Comparison of ENCODE assay signal across 21 cellular contexts in the genomic region with DNA sequence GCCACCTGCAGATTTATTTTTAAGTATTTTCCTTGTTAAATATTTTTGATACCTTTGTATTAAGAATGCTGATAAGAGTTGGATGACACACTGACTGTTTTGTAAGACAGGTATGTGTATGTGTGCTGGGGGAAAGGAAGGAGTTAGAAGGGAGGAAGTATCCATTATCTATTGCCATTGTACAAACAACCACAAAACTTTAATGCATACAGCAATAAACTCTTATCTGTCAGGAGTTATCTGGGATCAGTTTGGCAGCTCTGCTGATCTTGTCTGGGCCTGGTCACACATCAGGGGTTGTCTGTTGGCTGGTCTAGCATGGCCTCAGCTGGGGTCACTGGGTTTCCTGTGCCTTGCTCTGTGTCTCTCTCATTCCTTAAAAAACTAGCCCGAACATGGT.
DNase-seq lines count a peak whose midpoint lies in the region; ATAC-seq, FAIRE-seq and TF ChIP-seq lines count a peak whose summit lies in the region.
"Had no signal": no experiment of that assay in that cellular context is flagged by ENCODE, and none has a peak within 500 bp of the region (broad histone marks: within the 10 kb centered on the region; RNA-seq: fewer than 3 reads in every experiment).

No MANE protein-coding gene starts in this region.

- no peak overlapping the region for H3K4me2 ChIP-seq in SK-N-SH
- H3K4me2 ChIP-seq: BLaER1 treated with 17β-estradiol and CSF1 and Interleukin-3, amounts not matched to agents 10 nM and 100 nM; KMS-11 had no signal

- TF ChIP-seq CTCF in SK-N-SH (IDR thresholded peaks at IDR 0.05) (no peak), bronchial epithelial cell (IDR thresholded peaks at IDR 0.05; ENCODE audit: insufficient read depth, low read length, severe bottlenecking) (no peak)

- H4K20me1 ChIP-seq in SK-N-SH (ENCODE audit: insufficient read depth) = no peaks in the 10 kb centered on the region
- H4K20me1 ChIP-seq: BLaER1 treated with 17β-estradiol and CSF1 and Interleukin-3, amounts not matched to agents 10 nM and 100 nM had no signal

- intact Hi-C loops in left colon (cut with DNase I, micrococcal nuclease) = no loop called here

- H3K36me3 ChIP-seq in SK-N-SH (replicated peaks in 1 of 2; ENCODE audit: control insufficient read depth in 1 of 2, insufficient read depth in 2 of 2, low read length in 1 of 2) (no peaks in the 10 kb centered on the region), bronchial epithelial cell (ENCODE audit: control insufficient read depth, insufficient read depth, low read length) (no peaks in the 10 kb centered on the region)
- H3K36me3 ChIP-seq: BLaER1 treated with 17β-estradiol and CSF1 and Interleukin-3, amounts not matched to agents 10 nM and 100 nM; HAP-1 had no signal

- no peak for FAIRE-seq in bronchial epithelial cell (lab: Jason Lieb, UNC)
- FAIRE-seq: G401.6, GM18507 had no signal

- CTCF ChIA-PET in SK-N-SH (lab: Yijun Ruan, JAX) = interaction anchor here (2.6 kb wide), 1 partner anchor 263 kb away, joined by 10 read pairs; no protein-coding TSS in a partner anchor

- H3K9ac ChIP-seq in SK-N-SH = no peak overlapping the region
- H3K9ac ChIP-seq: BLaER1 treated with 17β-estradiol and CSF1 and Interleukin-3, amounts not matched to agents 10 nM and 100 nM; GM23248; KMS-11 had no signal

- H2AFZ ChIP-seq in SK-N-SH (ENCODE audit: low read depth) = no peak overlapping the region
- H2AFZ ChIP-seq: GM23248 had no signal

- TF ChIP-seq EP300 in SK-N-SH (IDR thresholded peaks at IDR 0.05; ENCODE audit: borderline replicate concordance in 1 of 2, low read depth in 1 of 2, low read length in 1 of 2) = peak in 1 of 2 experiments; percentile 83; a peak in 2 of 4 replicates

- H3K27me3 ChIP-seq in SK-N-SH (ENCODE audit: insufficient read depth) (no peaks in the 10 kb centered on the region), bronchial epithelial cell (ENCODE audit: control insufficient read depth, insufficient read depth, low read length) (no peaks in the 10 kb centered on the region)
- H3K27me3 ChIP-seq: BLaER1 treated with 17β-estradiol and CSF1 and Interleukin-3, amounts not matched to agents 10 nM and 100 nM had no signal

- H3F3A ChIP-seq in SK-N-SH (replicated peaks; ENCODE audit: insufficient read depth) = peaks cover 5% of the 10 kb centered on the region

- H3K27ac ChIP-seq in SK-N-SH (ENCODE audit: low read depth in 2 of 2, low read length in 1 of 2) = peak overlapping the region in 1 of 2 experiments; percentile 100; a peak in 2 of 4 replicates
- H3K27ac ChIP-seq: 22Rv1; BLaER1 treated with 17β-estradiol and CSF1 and Interleukin-3, amounts not matched to agents 10 nM and 100 nM; GM23248; KMS-11 had no signal

- H3K79me2 ChIP-seq in SK-N-SH (ENCODE audit: insufficient read depth) = no peaks in the 10 kb centered on the region

- H3K9me3 ChIP-seq in SK-N-SH = no peaks in the 10 kb centered on the region
- H3K9me3 ChIP-seq: HAP-1 had no signal

- 83% methylated on average over 1 of the region's 1 CpG for WGBS in SK-N-SH (ENCODE audit: low lambda C conversion rate)

- DNase-seq in SK-N-SH (no peak), bronchial epithelial cell (ENCODE audit: low read depth) (peak; percentile 17), left colon (no peak), A172 (ENCODE audit: low spot score) (no peak), NCI-H526 (lab: John Stamatoyannopoulos, UW) (no peak)
- no peak for DNase-seq in stimulated activated CD4-positive, alpha-beta T cell treated with anti-CD3 and anti-CD28 coated beads, Interleukin-4, amount 100 ng/mL, for 24 hours
- DNase-seq: CD8-positive, alpha-beta T cell; GM23248; NCI-H1417 treated with DMSO at 0.1 percent for 48 hours; NCI-H187; NCI-H748 treated with DMSO at 0.1 percent for 48 hours; NK-92 treated with Interleukin-12 subunit alpha and Interleukin-12 subunit beta, amount 100 ng/mL, for 24 hours had no signal

- no peak for TF ChIP-seq RAD21 in SK-N-SH (IDR thresholded peaks at IDR 0.05; ENCODE audit: low read length)

- POLR2A ChIA-PET in SK-N-SH (lab: Yijun Ruan, JAX) = no interaction called here

- no peak overlapping the region for H3K4me3 ChIP-seq in SK-N-SH (ENCODE audit: low read depth in 2 of 2, low read length in 1 of 2)
- H3K4me3 ChIP-seq in bronchial epithelial cell (ENCODE audit: low read depth, low read length) = no peak overlapping the region
- H3K4me3 ChIP-seq: BLaER1 treated with 17β-estradiol and CSF1 and Interleukin-3, amounts not matched to agents 10 nM and 100 nM; GM23248; HAP-1 had no signal

- H3K9me2 ChIP-seq in SK-N-SH = no peaks in the 10 kb centered on the region

- H3K4me1 ChIP-seq in SK-N-SH (ENCODE audit: control insufficient read depth in 1 of 2, insufficient read depth in 2 of 2, low read depth in 1 of 2, low read length in 1 of 2) = peaks cover 0 to 49% of the 10 kb centered on the region in 2 experiments; a peak in 2 of 4 replicates
- H3K4me1 ChIP-seq: HAP-1 had no signal

- no peak for ATAC-seq in SK-N-SH treated with all-trans-retinoic acid at 6 μM for 48 hours
- peak; percentile 94 for ATAC-seq in left colon
- no peak for ATAC-seq in HG02571 (IDR thresholded peaks at IDR 0.05; ENCODE audit: unreplicated experiment)
- ATAC-seq: CD8-positive, alpha-beta T cell; Panc1 had no signal

TF ChIP-seq in SK-N-SH, 30 proteins besides CTCF, POLR2A, EP300 and RAD21:
- TF ChIP-seq MXI1 (IDR thresholded peaks at IDR 0.05; ENCODE audit: low read depth, low read length) = no peak
- TF ChIP-seq NFIC (IDR thresholded peaks at IDR 0.05; ENCODE audit: borderline replicate concordance) = no peak
- peak; percentile 25; the same call in 1 of the 2 replicates for TF ChIP-seq GATA2 (CRISPR knock-in tag; IDR thresholded peaks at IDR 0.05)
- TF ChIP-seq JUND (IDR thresholded peaks at IDR 0.05) = no peak
- no peak for TF ChIP-seq MAX (IDR thresholded peaks at IDR 0.05; ENCODE audit: low read depth)

TF ChIP-seq in SK-N-SH treated with all-trans-retinoic acid at 6 μM for 48 hours, 23 proteins besides CTCF, POLR2A, EP300 and RAD21:
- no peak for TF ChIP-seq CSDC2 (CRISPR knock-in tag; IDR thresholded peaks at IDR 0.05)
- TF ChIP-seq POU6F1 (CRISPR knock-in tag; IDR thresholded peaks at IDR 0.05; ENCODE audit: borderline replicate concordance, low read depth) = no peak
- TF ChIP-seq TOX (CRISPR knock-in tag; IDR thresholded peaks at IDR 0.05; ENCODE audit: borderline replicate concordance) = no peak
- TF ChIP-seq ISL1 (CRISPR knock-in tag; IDR thresholded peaks at IDR 0.05) = no peak
- TF ChIP-seq ZNF565 (CRISPR knock-in tag; conservative IDR thresholded peaks at IDR 0.05; ENCODE audit: low read depth) = no peak
- no peak for TF ChIP-seq ARNTL (CRISPR knock-in tag; IDR thresholded peaks at IDR 0.05; ENCODE audit: borderline replicate concordance, low read depth)
- no peak for TF ChIP-seq OSR1 (CRISPR knock-in tag; IDR thresholded peaks at IDR 0.05)
- no peak for TF ChIP-seq ZFP30 (CRISPR knock-in tag; IDR thresholded peaks at IDR 0.05)
- TF ChIP-seq CREB5 (CRISPR knock-in tag; IDR thresholded peaks at IDR 0.05; ENCODE audit: low read depth) = no peak
- TF ChIP-seq, protein P1, sequence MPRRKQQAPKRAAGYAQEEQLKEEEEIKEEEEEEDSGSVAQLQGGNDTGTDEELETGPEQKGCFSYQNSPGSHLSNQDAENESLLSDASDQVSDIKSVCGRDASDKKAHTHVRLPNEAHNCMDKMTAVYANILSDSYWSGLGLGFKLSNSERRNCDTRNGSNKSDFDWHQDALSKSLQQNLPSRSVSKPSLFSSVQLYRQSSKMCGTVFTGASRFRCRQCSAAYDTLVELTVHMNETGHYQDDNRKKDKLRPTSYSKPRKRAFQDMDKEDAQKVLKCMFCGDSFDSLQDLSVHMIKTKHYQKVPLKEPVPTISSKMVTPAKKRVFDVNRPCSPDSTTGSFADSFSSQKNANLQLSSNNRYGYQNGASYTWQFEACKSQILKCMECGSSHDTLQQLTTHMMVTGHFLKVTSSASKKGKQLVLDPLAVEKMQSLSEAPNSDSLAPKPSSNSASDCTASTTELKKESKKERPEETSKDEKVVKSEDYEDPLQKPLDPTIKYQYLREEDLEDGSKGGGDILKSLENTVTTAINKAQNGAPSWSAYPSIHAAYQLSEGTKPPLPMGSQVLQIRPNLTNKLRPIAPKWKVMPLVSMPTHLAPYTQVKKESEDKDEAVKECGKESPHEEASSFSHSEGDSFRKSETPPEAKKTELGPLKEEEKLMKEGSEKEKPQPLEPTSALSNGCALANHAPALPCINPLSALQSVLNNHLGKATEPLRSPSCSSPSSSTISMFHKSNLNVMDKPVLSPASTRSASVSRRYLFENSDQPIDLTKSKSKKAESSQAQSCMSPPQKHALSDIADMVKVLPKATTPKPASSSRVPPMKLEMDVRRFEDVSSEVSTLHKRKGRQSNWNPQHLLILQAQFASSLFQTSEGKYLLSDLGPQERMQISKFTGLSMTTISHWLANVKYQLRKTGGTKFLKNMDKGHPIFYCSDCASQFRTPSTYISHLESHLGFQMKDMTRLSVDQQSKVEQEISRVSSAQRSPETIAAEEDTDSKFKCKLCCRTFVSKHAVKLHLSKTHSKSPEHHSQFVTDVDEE (CRISPR knock-in tag; IDR thresholded peaks at IDR 0.05) = no peak
- TF ChIP-seq ZC3H10 (CRISPR knock-in tag; IDR thresholded peaks at IDR 0.05) = no peak
